In the genomic region with DNA sequence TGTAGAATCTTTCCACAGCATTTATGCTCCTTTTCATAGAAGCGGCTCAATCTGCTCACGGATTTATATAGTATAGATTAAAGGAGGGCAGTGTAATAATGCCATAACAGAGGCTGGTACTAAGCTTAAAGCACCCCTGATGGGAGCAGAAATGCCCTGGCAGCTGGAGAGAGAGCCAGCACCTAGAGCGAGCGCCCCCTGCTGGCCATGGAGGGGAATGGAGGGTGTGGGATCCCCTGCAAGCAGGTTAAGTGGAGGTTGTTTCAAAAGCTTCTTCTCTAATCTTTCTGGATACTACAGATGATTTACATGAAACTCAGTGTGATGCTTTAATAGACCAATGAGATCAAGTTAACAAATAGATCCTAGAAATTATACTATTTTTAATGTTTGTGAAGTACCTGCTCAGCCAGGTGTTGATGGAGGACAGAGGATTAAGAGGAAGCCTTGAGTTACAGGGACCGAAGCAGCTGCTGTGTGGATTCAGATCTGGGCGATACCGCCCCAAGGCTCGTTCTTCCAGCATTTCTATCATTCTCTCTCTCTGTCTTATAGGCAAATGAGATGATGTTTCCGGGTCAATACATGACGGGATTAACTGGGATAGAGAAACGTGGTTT, we compare ENCODE assay signal across 8 cellular contexts.
DNase-seq lines count a peak whose midpoint lies in the region; ATAC-seq, FAIRE-seq and TF ChIP-seq lines count a peak whose summit lies in the region.

No MANE protein-coding gene starts in this region.

- H3K27ac Mint-ChIP-seq in Calu3 (ENCODE audit: unreplicated experiment): no peak overlapping the region
- no peak overlapping the region for H3K27ac Mint-ChIP-seq in activated T-helper 17 cell treated with anti-CD3 and anti-CD28 coated beads, Interleukin-2, amount 50 U/mL, for 72 hours

- no peaks in the 10 kb centered on the region for H3K36me3 ChIP-seq in small intestine (ENCODE audit: control insufficient read depth in 2 of 2, insufficient read depth in 2 of 2, low read length in 2 of 2)

- H3K4me3 Mint-ChIP-seq in Calu3 (ENCODE audit: low read depth, unreplicated experiment): no peak overlapping the region
- H3K4me3 Mint-ChIP-seq in activated T-helper 17 cell treated with anti-CD3 and anti-CD28 coated beads, Interleukin-2, amount 50 U/mL, for 72 hours: no peak overlapping the region

- H3K36me3 Mint-ChIP-seq in Calu3 (ENCODE audit: insufficient read depth, unreplicated experiment): no peaks in the 10 kb centered on the region
- peaks cover 72% of the 10 kb centered on the region for H3K36me3 Mint-ChIP-seq in activated T-helper 17 cell treated with anti-CD3 and anti-CD28 coated beads, Interleukin-2, amount 50 U/mL, for 72 hours (ENCODE audit: low read depth)

- WGBS in small intestine, 3 donors: 52 to 57% (median 54%) methylated on average over 11 of the region's 11 CpGs

- H3K27me3 Mint-ChIP-seq in Calu3 (ENCODE audit: unreplicated experiment): no peaks in the 10 kb centered on the region
- H3K27me3 Mint-ChIP-seq in activated T-helper 17 cell treated with anti-CD3 and anti-CD28 coated beads, Interleukin-2, amount 50 U/mL, for 72 hours: no peaks in the 10 kb centered on the region

- H3K27me3 ChIP-seq in small intestine (ENCODE audit: control insufficient read depth in 2 of 2, insufficient read depth in 2 of 2, low read length in 2 of 2): no peaks in the 10 kb centered on the region

- peak; percentile 70 for ATAC-seq in activated T-helper 17 cell treated with anti-CD3 and anti-CD28 coated beads, Interleukin-2, amount 50 U/mL, for 72 hours (replicated peaks)
- ATAC-seq in GM18520 (IDR thresholded peaks at IDR 0.05; ENCODE audit: unreplicated experiment) (no peak), GM19397 (IDR thresholded peaks at IDR 0.05; ENCODE audit: unreplicated experiment) (no peak)

- peak; percentile 78 for DNase-seq in Calu3
- peak; percentile 50 for DNase-seq in H4 (ENCODE audit: low spot score)
- peak; percentile 68 for DNase-seq in OCI-M1 (lab: John Stamatoyannopoulos, UW)
- peak; percentile 18 for DNase-seq in glomerular visceral epithelial cell (ENCODE audit: extremely low spot score)
- peak; percentile 33 for DNase-seq in small intestine

- H3K9me3 ChIP-seq in small intestine (ENCODE audit: control insufficient read depth, low read depth): no peaks in the 10 kb centered on the region

- TF ChIP-seq CTCF in Calu3 (IDR thresholded peaks at IDR 0.05; ENCODE audit: unreplicated experiment): peak; percentile 95

- peaks cover 5% of the 10 kb centered on the region for H3K9me3 Mint-ChIP-seq in Calu3 (ENCODE audit: low read depth, unreplicated experiment)
- H3K9me3 Mint-ChIP-seq in activated T-helper 17 cell treated with anti-CD3 and anti-CD28 coated beads, Interleukin-2, amount 50 U/mL, for 72 hours: peaks cover 4% of the 10 kb centered on the region

- no peaks in the 10 kb centered on the region for H3K4me1 ChIP-seq in small intestine (ENCODE audit: control insufficient read depth in 2 of 2, insufficient read depth in 1 of 2, low read depth in 1 of 2, low read length in 1 of 2)

- intact Hi-C loops in Calu3 (cut with micrococcal nuclease; ENCODE audit: unreplicated experiment): loop anchor here (1.0 to 5.0 kb wide), 3 partner anchors 127 to 1215 kb away; no protein-coding TSS in a partner anchor

- H3K4me3 ChIP-seq in small intestine (ENCODE audit: low read depth in 1 of 2, low read length in 2 of 2): no peak overlapping the region

- BruUV-seq in Calu3 (replicated peaks; lab: Mats Ljungman, UMichigan): no TSS peak

- no peak for FAIRE-seq in small intestine (lab: Jason Lieb, UNC)

- H3K27ac ChIP-seq in small intestine (ENCODE audit: low read depth in 1 of 2, low read length in 1 of 2): no peak overlapping the region

- H3K4me1 Mint-ChIP-seq in Calu3 (ENCODE audit: low read depth, unreplicated experiment): no peaks in the 10 kb centered on the region
- H3K4me1 Mint-ChIP-seq in activated T-helper 17 cell treated with anti-CD3 and anti-CD28 coated beads, Interleukin-2, amount 50 U/mL, for 72 hours: no peaks in the 10 kb centered on the region

- CTCF ChIA-PET in Calu3 (lab: Charles Lee): interaction anchor here (0.7 to 2.1 kb wide), 6 partner anchors 14 to 696 kb away, joined by 3 to 14 read pairs (median 5); no protein-coding TSS in a partner anchor

Comparison
In these comparisons a context has a peak if more than half of its experiments do, and no peak if none do; other contexts are left out.
1. DNase-seq: peak in every context shown above with its lines; median percentile 78 in Calu3; 68 in OCI-M1; 50 in H4; 33 in small intestine; 18 in glomerular visceral epithelial cell.